Comparison of ENCODE assay signal across 8 cellular contexts in genomic region chr7:101363196-101363733, GRCh38. TPM values are rescaled to one million over a fixed set of nuclear protein-coding genes. Genes with fewer than 3 reads are reported as not detected.
DNase-seq lines count a peak whose midpoint lies in the region; ATAC-seq, FAIRE-seq and TF ChIP-seq lines count a peak whose summit lies in the region.

No MANE protein-coding gene starts in this region.

- H3K36me3 ChIP-seq in Loucy (ENCODE audit: insufficient read depth, low read length) (no peaks in the 10 kb centered on the region), endothelial cell of umbilical vein (ENCODE audit: control insufficient read depth in 2 of 2, extremely low read depth in 1 of 2, insufficient read depth in 2 of 2, low read length in 2 of 2) (no peaks in the 10 kb centered on the region), mucosa of rectum (ENCODE audit: control insufficient read depth in 2 of 2, insufficient read depth in 2 of 2, low read length in 2 of 2) (no peaks in the 10 kb centered on the region), tibial nerve (no peaks in the 10 kb centered on the region)

- TF ChIP-seq POLR2A in endothelial cell of umbilical vein (IDR thresholded peaks at IDR 0.05; ENCODE audit: low read depth, low read length) = no peak
- TF ChIP-seq POLR2A in tibial nerve (IDR thresholded peaks at IDR 0.05) = no peak

- H3K9me2 ChIP-seq in Loucy (replicated peaks; ENCODE audit: low read depth, low read length) = no peaks in the 10 kb centered on the region

- TF ChIP-seq CTCF in Loucy (conservative IDR thresholded peaks at IDR 0.05; ENCODE audit: low read length) (no peak), endothelial cell of umbilical vein (IDR thresholded peaks at IDR 0.05; ENCODE audit: extremely low read depth in 1 of 2, insufficient read depth in 1 of 2, low read depth in 1 of 2, low read length in 2 of 2) (no peak), tibial nerve (IDR thresholded peaks at IDR 0.05) (no peak)

- H3K79me2 ChIP-seq in Loucy (ENCODE audit: insufficient read depth, low read length) (no peaks in the 10 kb centered on the region), endothelial cell of umbilical vein (ENCODE audit: control insufficient read depth, insufficient read depth, low read length) (no peaks in the 10 kb centered on the region)

- DNase-seq in endothelial cell of umbilical vein (ENCODE audit: low read depth, low spot score) = no peak
- DNase-seq in tibial nerve (ENCODE audit: low spot score in 2 of 2) = no peak
- DNase-seq in GM03348 (ENCODE audit: low spot score) = no peak
- DNase-seq in NCI-H526 treated with DMSO at 0.1 percent for 48 hours (lab: John Stamatoyannopoulos, UW) = no peak

- no TSS peak for BruUV-seq in endothelial cell of umbilical vein (replicated peaks; lab: Mats Ljungman, UMichigan)

- TF ChIP-seq EP300 in tibial nerve (IDR thresholded peaks at IDR 0.05) = no peak

- H3K4me2 ChIP-seq in Loucy (ENCODE audit: low read depth, low read length, poor library complexity, severe bottlenecking) = no peak overlapping the region
- no peak overlapping the region for H3K4me2 ChIP-seq in endothelial cell of umbilical vein (ENCODE audit: insufficient read depth, low read length)

- H3K4me1 ChIP-seq in Loucy (ENCODE audit: insufficient read depth, low read length, poor library complexity, severe bottlenecking) = no peaks in the 10 kb centered on the region
- H3K4me1 ChIP-seq in endothelial cell of umbilical vein (ENCODE audit: control insufficient read depth, extremely low read depth, insufficient read depth, low read length) = peaks cover 3% of the 10 kb centered on the region
- H3K4me1 ChIP-seq in mucosa of rectum (ENCODE audit: control insufficient read depth in 2 of 2, insufficient read depth in 2 of 2, low read length in 2 of 2) = peaks cover 0 to 3% of the 10 kb centered on the region in 2 donors
- peaks cover 0 to 22% (median 15%) of the 10 kb centered on the region in 4 donors for H3K4me1 ChIP-seq in tibial nerve

- intact Hi-C loops in endothelial cell of umbilical vein (cut with micrococcal nuclease) = no loop called here

- no peaks in the 10 kb centered on the region for H3K9me1 ChIP-seq in endothelial cell of umbilical vein (replicated peaks; ENCODE audit: control insufficient read depth, extremely low read depth, insufficient read depth, low read length)

- ATAC-seq in HG02884 (IDR thresholded peaks at IDR 0.05; ENCODE audit: unreplicated experiment) (no peak), GM18861 (IDR thresholded peaks at IDR 0.05; ENCODE audit: unreplicated experiment) (no peak)

- FAIRE-seq in endothelial cell of umbilical vein (lab: Jason Lieb, UNC) = no peak

- H3K9me3 ChIP-seq in Loucy (ENCODE audit: insufficient read depth, low read depth, low read length) (no peaks in the 10 kb centered on the region), endothelial cell of umbilical vein (replicated peaks; ENCODE audit: control insufficient read depth, insufficient read depth, low read length) (no peaks in the 10 kb centered on the region), mucosa of rectum (ENCODE audit: control insufficient read depth in 2 of 2, low read length in 2 of 2) (no peaks in the 10 kb centered on the region), tibial nerve (peaks cover 0 to 6% (median 0%) of the 10 kb centered on the region in 4 donors)

- 2% methylated on average over 10 to 16 of the region's 46 CpGs for WGBS in tibial nerve, 2 donors

- dilution Hi-C loops in endothelial cell of umbilical vein (cut with MboI; ENCODE audit: extremely low pct_ligation_motif_present, low sequenced_read_pairs) = no loop called here

- H2AFZ ChIP-seq in Loucy (ENCODE audit: low read length) = peak overlapping the region; percentile 66; the same call in 1 of the 2 replicates
- peak overlapping the region; percentile 44 for H2AFZ ChIP-seq in endothelial cell of umbilical vein (ENCODE audit: low read depth, low read length)

- H4K20me1 ChIP-seq in Loucy (ENCODE audit: insufficient read depth, low read length, poor library complexity, severe bottlenecking) (no peaks in the 10 kb centered on the region), endothelial cell of umbilical vein (replicated peaks; ENCODE audit: control insufficient read depth, extremely low read depth, insufficient read depth, low read length) (no peaks in the 10 kb centered on the region)

- POLR2A ChIA-PET in endothelial cell of umbilical vein (lab: Charles Lee) = no interaction called here

- no peak overlapping the region for H3K27ac ChIP-seq in endothelial cell of umbilical vein (ENCODE audit: insufficient read depth, low read depth, low read length)
- no peak overlapping the region for H3K27ac ChIP-seq in mucosa of rectum (ENCODE audit: low read depth in 2 of 2, low read length in 2 of 2)
- no peak overlapping the region for H3K27ac ChIP-seq in tibial nerve

- H3F3A ChIP-seq in Loucy (ENCODE audit: low read depth) = no peaks in the 10 kb centered on the region

- H3K27me3 ChIP-seq in Loucy (ENCODE audit: insufficient read depth, low read length, poor library complexity, severe bottlenecking) (no peaks in the 10 kb centered on the region), endothelial cell of umbilical vein (ENCODE audit: control insufficient read depth in 2 of 2, insufficient read depth in 2 of 2, low read length in 2 of 2) (peaks cover 10 to 24% of the 10 kb centered on the region in 2 experiments), mucosa of rectum (ENCODE audit: control insufficient read depth in 2 of 2, insufficient read depth in 2 of 2, low read length in 2 of 2) (peaks cover 15 to 20% of the 10 kb centered on the region in 2 donors), tibial nerve (peaks cover 0 to 57% of the 10 kb centered on the region in 2 donors)

- H3K4me3 ChIP-seq in Loucy (ENCODE audit: low read length, poor library complexity, severe bottlenecking) = no peak overlapping the region
- H3K4me3 ChIP-seq in endothelial cell of umbilical vein (replicated peaks in 1 of 3; ENCODE audit: insufficient read depth in 1 of 3, low read depth in 1 of 3, low read length in 3 of 3) = peak overlapping the region in 1 of 3 experiments; percentile 34
- peak overlapping the region; percentile 31 to 55 for H3K4me3 ChIP-seq in mucosa of rectum (ENCODE audit: low read length in 2 of 2)
- H3K4me3 ChIP-seq in tibial nerve = peak overlapping the region; percentile 35 to 53 (median 47)

- CTCF ChIA-PET in endothelial cell of umbilical vein (lab: Charles Lee) = interaction anchor here (0.6 to 5.4 kb wide), 14 partner anchors 9 to 325 kb away, joined by 3 to 33 read pairs (median 4); partner anchors contain the start of gene IFT22

- H3K9ac ChIP-seq in Loucy (ENCODE audit: low read depth, low read length, poor library complexity, severe bottlenecking) = no peak overlapping the region
- H3K9ac ChIP-seq in endothelial cell of umbilical vein (replicated peaks; ENCODE audit: extremely low read depth, insufficient read depth, low read length) = no peak overlapping the region
- H3K9ac ChIP-seq in mucosa of rectum (ENCODE audit: low read depth in 1 of 2, low read length in 2 of 2) = peak overlapping the region in 1 of 2 donors; percentile 43

TF ChIP-seq in endothelial cell of umbilical vein, 7 proteins besides CTCF, POLR2A, EP300 and RAD21:
- TF ChIP-seq FOS (IDR thresholded peaks at IDR 0.05; ENCODE audit: borderline replicate concordance, insufficient read depth, low read length) = no peak
- no peak for TF ChIP-seq POLR2AphosphoS5 (IDR thresholded peaks at IDR 0.05; ENCODE audit: insufficient read depth, low read depth, low read length)
- no peak for TF ChIP-seq GATA2 (IDR thresholded peaks at IDR 0.05; ENCODE audit: insufficient read depth, insufficient read length, low read depth, low read length)
- no peak for TF ChIP-seq JUN (IDR thresholded peaks at IDR 0.05; ENCODE audit: borderline replicate concordance, insufficient read depth, insufficient read length, low read depth)
- TF ChIP-seq MYC (IDR thresholded peaks at IDR 0.05; ENCODE audit: low read depth, low read length) = no peak
- TF ChIP-seq, protein P1, sequence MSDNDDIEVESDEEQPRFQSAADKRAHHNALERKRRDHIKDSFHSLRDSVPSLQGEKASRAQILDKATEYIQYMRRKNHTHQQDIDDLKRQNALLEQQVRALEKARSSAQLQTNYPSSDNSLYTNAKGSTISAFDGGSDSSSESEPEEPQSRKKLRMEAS (IDR thresholded peaks at IDR 0.05; ENCODE audit: insufficient read depth, insufficient read length) = no peak
- no peak for TF ChIP-seq EZH2 (IDR thresholded peaks at IDR 0.05; ENCODE audit: borderline replicate concordance, low read depth, low read length, severe bottlenecking)

RNA-seq across cellular contexts. Expression of gene COL26A1, which starts 0.6 kb away (rescaled TPM):
- not detected in 2 replicates for total RNA-seq in endothelial cell of umbilical vein
- polyA plus RNA-seq in endothelial cell of umbilical vein = 0.03 TPM in 1 of 2 replicates, not detected in the other
- not detected in 2 replicates for polyA plus RNA-seq in endothelial cell of umbilical vein (2011; cell fraction: cytosol; rRNA removed)
- not detected in 2 replicates for polyA plus RNA-seq in endothelial cell of umbilical vein (2011; cell fraction: nucleus; rRNA removed)
- polyA plus RNA-seq in endothelial cell of umbilical vein (2012) = not detected in 2 replicates
- not detected in 2 replicates for polyA minus RNA-seq in endothelial cell of umbilical vein
- not detected for polyA minus RNA-seq in endothelial cell of umbilical vein (2011; cell fraction: cytosol; rRNA and poly(A)+ RNA removed)
- not detected in 2 replicates for polyA minus RNA-seq in endothelial cell of umbilical vein (2011; cell fraction: nucleus; rRNA and poly(A)+ RNA removed)
- under 1 TPM in 3 of 4 donors, not detected in 1; 0.20 to 0.30 (median 0.21) TPM for total RNA-seq in tibial nerve

RNA-seq across cellular contexts. Expression of gene IFT22, which starts 41.7 kb away (rescaled TPM):
- 26.1 and 28.7 TPM in 2 replicates for total RNA-seq in endothelial cell of umbilical vein
- 26.0 and 26.3 TPM in 2 replicates for polyA plus RNA-seq in endothelial cell of umbilical vein
- polyA plus RNA-seq in endothelial cell of umbilical vein (2011; cell fraction: cytosol; rRNA removed) = 40.6 and 44.9 TPM in 2 replicates
- polyA plus RNA-seq in endothelial cell of umbilical vein (2011; cell fraction: nucleus; rRNA removed) = 11.2 and 13.4 TPM in 2 replicates
- 32.5 and 38.1 TPM in 2 replicates for polyA plus RNA-seq in endothelial cell of umbilical vein (2012)
- 28.7 and 30.3 TPM in 2 replicates for polyA minus RNA-seq in endothelial cell of umbilical vein
- polyA minus RNA-seq in endothelial cell of umbilical vein (2011; cell fraction: cytosol; rRNA and poly(A)+ RNA removed) = 13.5 TPM
- 4.4 and 5.5 TPM in 2 replicates for polyA minus RNA-seq in endothelial cell of umbilical vein (2011; cell fraction: nucleus; rRNA and poly(A)+ RNA removed)
- total RNA-seq in tibial nerve = 10 to 100 TPM; 18.0 to 25.9 (median 20.6) TPM
